ENCODE assay signal across 8 cellular contexts in the genomic region with DNA sequence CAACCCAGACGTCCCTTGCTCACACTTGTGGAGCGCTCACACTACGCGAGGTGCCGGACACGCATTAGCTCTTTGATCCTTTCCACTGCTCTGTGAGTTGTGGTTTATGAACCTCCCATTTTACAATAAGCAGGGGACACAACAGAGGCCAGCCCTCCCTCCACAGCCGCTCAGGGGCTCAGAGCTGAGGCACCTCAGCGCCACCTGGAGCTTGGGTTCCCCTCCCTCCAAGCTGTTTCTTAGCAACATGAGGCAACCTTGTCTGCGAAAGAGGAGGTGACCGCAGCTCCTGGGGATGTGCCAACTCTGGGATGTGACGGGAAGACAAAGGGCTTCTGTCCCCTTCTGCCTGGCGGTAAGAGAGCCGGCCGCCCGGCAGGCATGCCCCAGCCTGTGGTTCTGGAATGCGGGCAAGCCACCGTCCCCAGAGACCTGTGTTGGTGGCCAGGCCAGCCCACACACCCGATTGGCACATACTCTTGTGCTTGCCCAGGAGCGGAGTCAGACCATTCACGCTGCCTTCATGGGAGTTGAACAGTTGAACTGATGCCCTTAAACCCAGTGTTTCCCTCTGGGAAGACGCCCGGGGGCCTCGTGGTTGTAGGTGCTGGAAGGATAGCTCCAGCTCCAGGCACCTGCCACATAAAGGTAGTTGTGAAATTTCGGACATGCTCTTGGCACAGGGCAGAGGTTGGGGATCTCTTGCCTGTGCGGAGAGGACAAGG. TPM values are rescaled to one million over a fixed set of nuclear protein-coding genes. Genes with fewer than 3 reads are reported as not detected.
A peak's percentile ranks its signal among the peaks of the same experiment; 100 is the strongest.
DNase-seq lines count a peak whose midpoint lies in the region; ATAC-seq, FAIRE-seq and TF ChIP-seq lines count a peak whose summit lies in the region.

No MANE protein-coding gene starts in this region.

- peak overlapping the region; percentile 0 to 33 for H3K27ac ChIP-seq in ascending aorta
- no peak overlapping the region for H3K27ac ChIP-seq in keratinocyte (ENCODE audit: control insufficient read depth, insufficient read depth, low read length)
- H3K27ac ChIP-seq in thoracic aorta: peak overlapping the region in 1 of 2 donors; percentile 83

- H3K4me1 ChIP-seq in ascending aorta (peaks cover 18 to 63% of the 10 kb centered on the region in 2 donors), keratinocyte (ENCODE audit: control insufficient read depth, extremely low read depth, insufficient read depth, low read length) (peaks cover 9% of the 10 kb centered on the region), thoracic aorta (ENCODE audit: control insufficient read depth in 1 of 2, low read depth in 2 of 2) (peaks cover 45 to 69% of the 10 kb centered on the region in 2 donors)

- TF ChIP-seq CTCF in ascending aorta (IDR thresholded peaks at IDR 0.05) (no peak), keratinocyte (optimal IDR thresholded peaks at IDR 0.05 in 1 of 3, IDR thresholded peaks at IDR 0.05 in 1 of 3, conservative IDR thresholded peaks at IDR 0.05 in 1 of 3; ENCODE audit: extremely low read depth in 1 of 3, insufficient read depth in 2 of 3, low read length in 3 of 3) (peak in 2 of 3 experiments; percentile 9 to 47), thoracic aorta (IDR thresholded peaks at IDR 0.05) (no peak)

- no peaks in the 10 kb centered on the region for H3K9me3 ChIP-seq in ascending aorta
- no peaks in the 10 kb centered on the region for H3K9me3 ChIP-seq in keratinocyte (ENCODE audit: control insufficient read depth, low read depth, low read length)
- H3K9me3 ChIP-seq in thoracic aorta: no peaks in the 10 kb centered on the region

- dilution Hi-C loops in keratinocyte (cut with MboI; ENCODE audit: extremely low pct_ligation_motif_present, low sequenced_read_pairs): no loop called here

- peak overlapping the region; percentile 23 for H3K4me2 ChIP-seq in keratinocyte (ENCODE audit: control insufficient read depth, extremely low read depth, insufficient read depth, low read depth, low read length)

- no peaks in the 10 kb centered on the region for H3K79me2 ChIP-seq in keratinocyte (ENCODE audit: control insufficient read depth, insufficient read depth, low read length)

- H3K27me3 ChIP-seq in ascending aorta (no peaks in the 10 kb centered on the region), keratinocyte (ENCODE audit: control insufficient read depth, extremely low read depth, insufficient read depth, low read length) (peaks cover 32% of the 10 kb centered on the region), thoracic aorta (replicated peaks; ENCODE audit: insufficient read depth) (no peaks in the 10 kb centered on the region)

- ATAC-seq in thoracic aorta (ENCODE audit: insufficient number of reproducible peaks, low FRiP score, low read depth): no peak
- ATAC-seq in HG02571 (IDR thresholded peaks at IDR 0.05; ENCODE audit: unreplicated experiment): no peak
- no peak for ATAC-seq in HG03135 (IDR thresholded peaks at IDR 0.05; ENCODE audit: unreplicated experiment)

- no peak overlapping the region for H2AFZ ChIP-seq in keratinocyte (ENCODE audit: control insufficient read depth, low read length)

- H4K20me1 ChIP-seq in keratinocyte (ENCODE audit: control insufficient read depth, extremely low read depth, insufficient read depth, low read length): peaks cover 6% of the 10 kb centered on the region

- H3K36me3 ChIP-seq in ascending aorta: no peaks in the 10 kb centered on the region
- no peaks in the 10 kb centered on the region for H3K36me3 ChIP-seq in keratinocyte (ENCODE audit: control insufficient read depth in 2 of 2, extremely low read depth in 1 of 2, insufficient read depth in 2 of 2, low read length in 2 of 2)
- no peaks in the 10 kb centered on the region for H3K36me3 ChIP-seq in thoracic aorta

- H3K4me3 ChIP-seq in ascending aorta (no peak overlapping the region), keratinocyte (ENCODE audit: control insufficient read depth in 2 of 3, extremely low read depth in 1 of 3, insufficient read depth in 2 of 3, low read depth in 1 of 3, low read length in 3 of 3) (no peak overlapping the region), thoracic aorta (peak overlapping the region; percentile 6)

- FAIRE-seq in keratinocyte (lab: Jason Lieb, UNC): no peak

- no peaks in the 10 kb centered on the region for H3K9me1 ChIP-seq in keratinocyte (ENCODE audit: control insufficient read depth, extremely low read depth, insufficient read depth, low read length)

- DNase-seq in C1 segment of cervical spinal cord (lab: John Stamatoyannopoulos, UW): peak in 13 of 14 donors; percentile 10 to 89 (median 55)
- DNase-seq in HT-29 (ENCODE audit: low spot score): peak; percentile 100
- DNase-seq in NOMO-1 treated with DMSO at 0.1 percent for 48 hours (lab: John Stamatoyannopoulos, UW; ENCODE audit: unreplicated experiment): peak; percentile 62
- peak; percentile 44 to 84 for DNase-seq in ascending aorta (ENCODE audit: low spot score in 2 of 2)
- DNase-seq in keratinocyte (ENCODE audit: low read depth, low spot score): peak; percentile 81
- no peak for DNase-seq in thoracic aorta (ENCODE audit: low spot score)

- intact Hi-C loops in ascending aorta (cut with DNase I): no loop called here

- H3K9ac ChIP-seq in keratinocyte (ENCODE audit: control insufficient read depth, extremely low read depth, insufficient read depth, low read length): no peak overlapping the region

RNA-seq across cellular contexts. Expression of gene RBM38, which starts 44.5 kb away (rescaled TPM):
- total RNA-seq in HT-29 (2014; rRNA removed; shearing (Covaris generic)): 98.7 and 102 TPM in 2 replicates
- total RNA-seq in ascending aorta: 24.6 TPM
- polyA plus RNA-seq in keratinocyte: 5.1 to 6.7 TPM (median 5.7 TPM) in 3 replicates
- 1.1 TPM for polyA plus RNA-seq in keratinocyte (2011; ENCODE audit: low read depth)
- 4.3 and 8.2 TPM in 2 replicates for polyA plus RNA-seq in keratinocyte (2011; cell fraction: cytosol; rRNA removed)
- polyA plus RNA-seq in keratinocyte (2011; cell fraction: nucleus; rRNA removed): 5.3 and 7.9 TPM in 2 replicates
- 1.9 and 7.4 TPM in 2 replicates for polyA plus RNA-seq in keratinocyte (2012; ENCODE audit: low replicate concordance)
- 3.5 to 4.2 TPM (median 4.1 TPM) in 3 replicates for polyA minus RNA-seq in keratinocyte
- 18.4 TPM for polyA minus RNA-seq in keratinocyte (2011; cell fraction: cytosol; rRNA and poly(A)+ RNA removed)
- polyA minus RNA-seq in keratinocyte (2011; cell fraction: nucleus; rRNA and poly(A)+ RNA removed): 2.7 and 3.7 TPM in 2 replicates
- total RNA-seq in thoracic aorta: 10 to 100 TPM in 1 of 2 donors, 1 to 10 TPM in 1; 9.6 to 24.8 TPM

Comparison
In these comparisons a context has a peak if more than half of its experiments do, and no peak if none do; other contexts are left out.
1. CTCF ChIP-seq: peak in keratinocyte (2 of 3); none in ascending aorta (0 of 3) and thoracic aorta (single experiment).